In the genomic region with DNA sequence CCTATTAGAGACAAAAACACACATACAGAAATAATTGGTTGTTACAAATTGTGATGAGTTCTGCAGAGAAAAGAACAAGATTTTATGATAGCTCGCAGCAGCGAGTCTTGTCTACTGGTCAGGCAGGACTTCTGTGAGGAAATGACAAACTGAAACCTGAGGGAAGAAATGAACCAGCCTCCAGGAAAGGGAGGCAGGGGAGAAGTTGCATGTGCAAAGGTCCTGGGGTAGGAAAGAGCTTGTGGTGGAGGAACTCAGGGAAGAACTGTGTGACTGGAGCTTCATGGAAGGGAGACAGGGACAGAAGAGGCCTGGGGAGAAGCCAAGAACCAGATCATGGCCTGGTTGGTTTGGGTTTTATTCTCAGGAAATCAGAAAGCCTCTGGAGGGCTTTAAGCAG, we compare ENCODE assay signal across 1 cellular context.
TF ChIP-seq lines count a peak whose summit lies in the region.

No MANE protein-coding gene starts in this region.

TF ChIP-seq in GM12878, 131 proteins besides CTCF, POLR2A, EP300 and RAD21:
- TF ChIP-seq POLR2AphosphoS2 (IDR thresholded peaks at IDR 0.05; ENCODE audit: low read depth, low read length) (no peak), ZBTB40 (IDR thresholded peaks at IDR 0.05; ENCODE audit: borderline replicate concordance) (no peak), ETV6 (conservative IDR thresholded peaks at IDR 0.05 in 1 of 2, IDR thresholded peaks at IDR 0.05 in 1 of 2; ENCODE audit: borderline replicate concordance in 1 of 2, low read depth in 1 of 2) (no peak), SIN3A (IDR thresholded peaks at IDR 0.05; ENCODE audit: low read depth, low read length) (no peak), PAX8 (IDR thresholded peaks at IDR 0.05) (no peak), MTA3 (IDR thresholded peaks at IDR 0.05; ENCODE audit: borderline replicate concordance, low read length) (no peak), SRF (IDR thresholded peaks at IDR 0.05; ENCODE audit: low read depth in 2 of 2, low read length in 2 of 2) (no peak), MEF2B (IDR thresholded peaks at IDR 0.05; ENCODE audit: partially characterized antibody, poor library complexity, severe bottlenecking) (no peak), ZNF687 (IDR thresholded peaks at IDR 0.05) (no peak), BACH1 (IDR thresholded peaks at IDR 0.05; ENCODE audit: borderline replicate concordance) (no peak), USF1 (IDR thresholded peaks at IDR 0.05; ENCODE audit: borderline replicate concordance, extremely low read length, insufficient read depth, low read depth, low read length) (no peak), MXI1 (IDR thresholded peaks at IDR 0.05; ENCODE audit: low read depth, low read length) (no peak), STAT3 (IDR thresholded peaks at IDR 0.05; ENCODE audit: low read depth, low read length) (no peak), ATF2 (IDR thresholded peaks at IDR 0.05; ENCODE audit: low read length) (no peak), KDM1A (IDR thresholded peaks at IDR 0.05; ENCODE audit: borderline replicate concordance) (no peak), DPF2 (IDR thresholded peaks at IDR 0.05) (no peak)
- TF ChIP-seq, protein P1, sequence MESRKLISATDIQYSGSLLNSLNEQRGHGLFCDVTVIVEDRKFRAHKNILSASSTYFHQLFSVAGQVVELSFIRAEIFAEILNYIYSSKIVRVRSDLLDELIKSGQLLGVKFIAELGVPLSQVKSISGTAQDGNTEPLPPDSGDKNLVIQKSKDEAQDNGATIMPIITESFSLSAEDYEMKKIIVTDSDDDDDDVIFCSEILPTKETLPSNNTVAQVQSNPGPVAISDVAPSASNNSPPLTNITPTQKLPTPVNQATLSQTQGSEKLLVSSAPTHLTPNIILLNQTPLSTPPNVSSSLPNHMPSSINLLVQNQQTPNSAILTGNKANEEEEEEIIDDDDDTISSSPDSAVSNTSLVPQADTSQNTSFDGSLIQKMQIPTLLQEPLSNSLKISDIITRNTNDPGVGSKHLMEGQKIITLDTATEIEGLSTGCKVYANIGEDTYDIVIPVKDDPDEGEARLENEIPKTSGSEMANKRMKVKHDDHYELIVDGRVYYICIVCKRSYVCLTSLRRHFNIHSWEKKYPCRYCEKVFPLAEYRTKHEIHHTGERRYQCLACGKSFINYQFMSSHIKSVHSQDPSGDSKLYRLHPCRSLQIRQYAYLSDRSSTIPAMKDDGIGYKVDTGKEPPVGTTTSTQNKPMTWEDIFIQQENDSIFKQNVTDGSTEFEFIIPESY (IDR thresholded peaks at IDR 0.05): no peak
- TF ChIP-seq, protein P2, sequence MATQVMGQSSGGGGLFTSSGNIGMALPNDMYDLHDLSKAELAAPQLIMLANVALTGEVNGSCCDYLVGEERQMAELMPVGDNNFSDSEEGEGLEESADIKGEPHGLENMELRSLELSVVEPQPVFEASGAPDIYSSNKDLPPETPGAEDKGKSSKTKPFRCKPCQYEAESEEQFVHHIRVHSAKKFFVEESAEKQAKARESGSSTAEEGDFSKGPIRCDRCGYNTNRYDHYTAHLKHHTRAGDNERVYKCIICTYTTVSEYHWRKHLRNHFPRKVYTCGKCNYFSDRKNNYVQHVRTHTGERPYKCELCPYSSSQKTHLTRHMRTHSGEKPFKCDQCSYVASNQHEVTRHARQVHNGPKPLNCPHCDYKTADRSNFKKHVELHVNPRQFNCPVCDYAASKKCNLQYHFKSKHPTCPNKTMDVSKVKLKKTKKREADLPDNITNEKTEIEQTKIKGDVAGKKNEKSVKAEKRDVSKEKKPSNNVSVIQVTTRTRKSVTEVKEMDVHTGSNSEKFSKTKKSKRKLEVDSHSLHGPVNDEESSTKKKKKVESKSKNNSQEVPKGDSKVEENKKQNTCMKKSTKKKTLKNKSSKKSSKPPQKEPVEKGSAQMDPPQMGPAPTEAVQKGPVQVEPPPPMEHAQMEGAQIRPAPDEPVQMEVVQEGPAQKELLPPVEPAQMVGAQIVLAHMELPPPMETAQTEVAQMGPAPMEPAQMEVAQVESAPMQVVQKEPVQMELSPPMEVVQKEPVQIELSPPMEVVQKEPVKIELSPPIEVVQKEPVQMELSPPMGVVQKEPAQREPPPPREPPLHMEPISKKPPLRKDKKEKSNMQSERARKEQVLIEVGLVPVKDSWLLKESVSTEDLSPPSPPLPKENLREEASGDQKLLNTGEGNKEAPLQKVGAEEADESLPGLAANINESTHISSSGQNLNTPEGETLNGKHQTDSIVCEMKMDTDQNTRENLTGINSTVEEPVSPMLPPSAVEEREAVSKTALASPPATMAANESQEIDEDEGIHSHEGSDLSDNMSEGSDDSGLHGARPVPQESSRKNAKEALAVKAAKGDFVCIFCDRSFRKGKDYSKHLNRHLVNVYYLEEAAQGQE (IDR thresholded peaks at IDR 0.05; ENCODE audit: low read depth, low read length): no peak
- TF ChIP-seq, protein P3, sequence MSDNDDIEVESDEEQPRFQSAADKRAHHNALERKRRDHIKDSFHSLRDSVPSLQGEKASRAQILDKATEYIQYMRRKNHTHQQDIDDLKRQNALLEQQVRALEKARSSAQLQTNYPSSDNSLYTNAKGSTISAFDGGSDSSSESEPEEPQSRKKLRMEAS (IDR thresholded peaks at IDR 0.05; ENCODE audit: low read depth, low read length): no peak
- TF ChIP-seq, protein P4, sequence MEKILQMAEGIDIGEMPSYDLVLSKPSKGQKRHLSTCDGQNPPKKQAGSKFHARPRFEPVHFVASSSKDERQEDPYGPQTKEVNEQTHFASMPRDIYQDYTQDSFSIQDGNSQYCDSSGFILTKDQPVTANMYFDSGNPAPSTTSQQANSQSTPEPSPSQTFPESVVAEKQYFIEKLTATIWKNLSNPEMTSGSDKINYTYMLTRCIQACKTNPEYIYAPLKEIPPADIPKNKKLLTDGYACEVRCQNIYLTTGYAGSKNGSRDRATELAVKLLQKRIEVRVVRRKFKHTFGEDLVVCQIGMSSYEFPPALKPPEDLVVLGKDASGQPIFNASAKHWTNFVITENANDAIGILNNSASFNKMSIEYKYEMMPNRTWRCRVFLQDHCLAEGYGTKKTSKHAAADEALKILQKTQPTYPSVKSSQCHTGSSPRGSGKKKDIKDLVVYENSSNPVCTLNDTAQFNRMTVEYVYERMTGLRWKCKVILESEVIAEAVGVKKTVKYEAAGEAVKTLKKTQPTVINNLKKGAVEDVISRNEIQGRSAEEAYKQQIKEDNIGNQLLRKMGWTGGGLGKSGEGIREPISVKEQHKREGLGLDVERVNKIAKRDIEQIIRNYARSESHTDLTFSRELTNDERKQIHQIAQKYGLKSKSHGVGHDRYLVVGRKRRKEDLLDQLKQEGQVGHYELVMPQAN (conservative IDR thresholded peaks at IDR 0.05): no peak
